In the genomic region with DNA sequence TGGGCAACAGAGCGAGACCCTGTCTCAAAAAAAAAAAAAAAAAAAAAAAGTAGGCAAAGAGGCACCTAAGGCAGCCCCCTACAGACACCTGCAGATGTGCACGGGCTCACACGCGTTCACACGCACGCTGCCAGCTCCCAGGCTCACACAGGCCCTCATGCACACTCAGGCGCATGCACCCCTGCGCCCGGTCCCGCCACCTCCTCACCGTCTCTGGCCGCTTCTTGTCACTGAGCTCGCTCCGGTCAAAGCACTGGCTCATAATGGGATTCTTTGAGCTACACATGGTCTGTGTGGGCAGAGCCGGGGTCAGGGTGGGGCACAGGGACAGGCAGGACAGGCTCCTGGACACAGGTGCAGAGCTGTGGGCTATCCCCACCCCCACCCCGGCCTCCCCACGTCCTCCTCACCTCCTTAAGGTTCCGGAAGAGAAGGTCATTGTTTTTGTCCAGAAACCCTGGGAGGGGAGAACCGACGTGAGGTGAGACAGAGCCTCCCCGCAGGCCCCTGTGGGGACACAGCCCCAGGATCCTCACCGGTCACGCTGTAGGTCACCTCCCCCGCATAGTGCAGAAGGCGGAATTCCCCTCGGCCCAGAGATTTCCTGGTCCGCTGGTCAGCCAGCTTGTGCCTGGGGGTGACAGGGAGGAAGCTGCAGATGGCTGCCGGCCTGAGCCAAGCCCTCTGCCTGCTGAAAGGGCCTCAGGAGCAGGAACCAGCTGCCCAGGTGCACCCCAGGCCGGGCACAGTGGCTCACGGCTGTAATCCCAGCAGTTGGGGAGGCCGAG, we compare ENCODE assay signal across 11 cellular contexts. TPM values are rescaled to one million over a fixed set of nuclear protein-coding genes. Genes with fewer than 3 reads are reported as not detected.
A peak's percentile ranks its signal among the peaks of the same experiment; 100 is the strongest.
DNase-seq lines count a peak whose midpoint lies in the region; ATAC-seq and TF ChIP-seq lines count a peak whose summit lies in the region.
"Had no signal": no experiment of that assay in that cellular context is flagged by ENCODE, and none has a peak within 500 bp of the region (broad histone marks: within the 10 kb centered on the region; RNA-seq: fewer than 3 reads in every experiment).

No MANE protein-coding gene starts in this region.

- 77 to 91% methylated on average over 31 of the region's 31 CpGs for WGBS in sigmoid colon, 2 donors
- WGBS in GM23248 (ENCODE audit: low coverage in 1 of 2, low lambda C conversion rate in 2 of 2, missing lambda C conversion rate in 2 of 2), 2 experiments = 93% methylated on average over 29 to 31 of the region's 31 CpGs

- H3K9me2 ChIP-seq in OCI-LY7 (ENCODE audit: insufficient read depth, low read length) (no peaks in the 10 kb centered on the region), GM23248 (ENCODE audit: insufficient read depth) (no peaks in the 10 kb centered on the region)

- H4K20me1 ChIP-seq in OCI-LY7 (ENCODE audit: insufficient read depth, low read length) (no peaks in the 10 kb centered on the region), GM23248 (ENCODE audit: insufficient read depth) (no peaks in the 10 kb centered on the region)

- H3K27me3 ChIP-seq in H7 (ENCODE audit: control insufficient read depth, insufficient read depth, low read length) = no peaks in the 10 kb centered on the region
- no peaks in the 10 kb centered on the region for H3K27me3 ChIP-seq in sigmoid colon
- no peaks in the 10 kb centered on the region for H3K27me3 ChIP-seq in GM23248 (replicated peaks; ENCODE audit: insufficient read depth)
- H3K27me3 ChIP-seq: transverse colon had no signal

- no peak for TF ChIP-seq POLR2A in sigmoid colon (IDR thresholded peaks at IDR 0.05)

- no peaks in the 10 kb centered on the region for H3F3A ChIP-seq in GM23248 (ENCODE audit: insufficient read depth)

- H3K4me1 ChIP-seq in OCI-LY7 (ENCODE audit: insufficient read depth, low read length, poor library complexity, severe bottlenecking) (peaks cover 25% of the 10 kb centered on the region), sigmoid colon (peaks cover 0 to 7% (median 0%) of the 10 kb centered on the region in 4 donors), GM23248 (ENCODE audit: insufficient read depth) (no peaks in the 10 kb centered on the region)
- H3K4me1 ChIP-seq: transverse colon had no signal

- intact Hi-C loops in OCI-LY7 (cut with micrococcal nuclease; ENCODE audit: unreplicated experiment) = no loop called here
- intact Hi-C loops in sigmoid colon (cut with DNase I) = no loop called here
- intact Hi-C loops in head of caudate nucleus (cut with DNase I) = no loop called here
- intact Hi-C loops in left ventricle myocardium superior (cut with micrococcal nuclease) = no loop called here

- H3K27ac ChIP-seq in OCI-LY7 (ENCODE audit: low read depth, low read length, poor library complexity, severe bottlenecking) (no peak overlapping the region), sigmoid colon (peak overlapping the region in 3 of 4 donors; percentile 24 to 31 (median 25)), GM23248 (no peak overlapping the region)
- H3K27ac ChIP-seq: transverse colon had no signal

- no peaks in the 10 kb centered on the region for H3K79me2 ChIP-seq in OCI-LY7 (ENCODE audit: insufficient read depth, low read depth, low read length)
- H3K79me2 ChIP-seq in GM23248 (ENCODE audit: insufficient read depth) = peaks cover 27% of the 10 kb centered on the region; the same call in 1 of the 2 replicates

- no peak overlapping the region for H3K9ac ChIP-seq in GM23248

- DNase-seq in H7 (peak; percentile 80), OCI-LY7 (ENCODE audit: low spot score) (peak; percentile 23), sigmoid colon (no peak), head of caudate nucleus (no peak), GM23248 (no peak), left ventricle myocardium superior (no peak), DMS153 (lab: John Stamatoyannopoulos, UW) (no peak)
- DNase-seq: HCEC 1CT, Kasumi-1, transverse colon had no signal

- in situ Hi-C loops in GM23248 (cut with MboI) = no loop called here

- no peak for TF ChIP-seq EP300 in sigmoid colon (IDR thresholded peaks at IDR 0.05)

- BruUV-seq in OCI-LY7 (replicated peaks; lab: Mats Ljungman, UMichigan) = no TSS peak

- H3K9me3 ChIP-seq in OCI-LY7 (ENCODE audit: low read length) (no peaks in the 10 kb centered on the region), sigmoid colon (no peaks in the 10 kb centered on the region), GM23248 (ENCODE audit: low read depth) (no peaks in the 10 kb centered on the region)
- H3K9me3 ChIP-seq: transverse colon had no signal

- H3K4me2 ChIP-seq in OCI-LY7 (ENCODE audit: low read length) (peak overlapping the region; percentile 30; the same call in 1 of the 2 replicates), GM23248 (ENCODE audit: unreplicated experiment) (no peak overlapping the region)

- H3K4me3 ChIP-seq in H7 (ENCODE audit: insufficient read depth, low read depth, low read length) = no peak overlapping the region
- no peak overlapping the region for H3K4me3 ChIP-seq in OCI-LY7 (ENCODE audit: low read depth, low read length, poor library complexity, severe bottlenecking)
- H3K4me3 ChIP-seq in sigmoid colon = no peak overlapping the region
- H3K4me3 ChIP-seq in GM23248 = no peak overlapping the region
- H3K4me3 ChIP-seq: transverse colon had no signal

- TF ChIP-seq CTCF in OCI-LY7 (conservative IDR thresholded peaks at IDR 0.05; ENCODE audit: low read length) = no peak
- TF ChIP-seq CTCF in sigmoid colon (IDR thresholded peaks at IDR 0.05) = no peak

- ATAC-seq in GM18520 (IDR thresholded peaks at IDR 0.05; ENCODE audit: unreplicated experiment) = peak; percentile 61
- no peak for ATAC-seq in left ventricle myocardium superior

- CTCF ChIA-PET in OCI-LY7 (lab: Charles Lee; ENCODE audit: unreplicated experiment) = no interaction called here

- H2AFZ ChIP-seq in OCI-LY7 (ENCODE audit: low read length) (no peak overlapping the region), GM23248 (no peak overlapping the region)

- POLR2A ChIA-PET in OCI-LY7 (lab: Charles Lee) = interaction anchor here (0.7 to 1.2 kb wide), 2 partner anchors 12 to 85 kb away, joined by 4 to 6 read pairs; no protein-coding TSS in a partner anchor

- H3K36me3 ChIP-seq in H7 (replicated peaks; ENCODE audit: control insufficient read depth, insufficient read depth, low read length) = peaks cover 16% of the 10 kb centered on the region
- H3K36me3 ChIP-seq in OCI-LY7 (ENCODE audit: insufficient read depth, low read length) = peaks cover 29% of the 10 kb centered on the region
- H3K36me3 ChIP-seq in sigmoid colon = peaks cover 57 to 99% (median 78%) of the 10 kb centered on the region in 4 donors
- H3K36me3 ChIP-seq in GM23248 (ENCODE audit: low read depth) = peaks cover 47% of the 10 kb centered on the region; the same call in 1 of the 2 replicates

RNA-seq across cellular contexts. Expression of gene MYO1C, which starts 17.9 kb away (rescaled TPM):
- total RNA-seq in H7 (2014; rRNA removed; shearing (Covaris generic)) = 55.9 and 62.6 TPM in 2 replicates
- total RNA-seq in OCI-LY7 (2014; rRNA removed; shearing (Covaris generic)) = 16.1 and 17.2 TPM in 2 replicates
- total RNA-seq in OCI-LY7 (2022) (70.5 and 74.4 TPM in 2 replicates), sigmoid colon (100 to 1,000 TPM; 102 to 179 (median 117) TPM), left ventricle myocardium superior (200 TPM)
- polyA plus RNA-seq in sigmoid colon (100 to 1,000 TPM in 1 of 3 donors, 10 to 100 TPM in 2; 72.7 to 116 (median 86.2) TPM), GM23248 (2016; fragmentation: Nextera tagmentation; extraction: Ambion mirVana) (196 and 197 TPM in 2 replicates)
- total RNA-seq in GM23248 (2014; rRNA removed; shearing (Covaris generic)) = 206 and 218 TPM in 2 replicates

RNA-seq across cellular contexts. Expression of gene CRK, which starts 18.6 kb away (rescaled TPM):
- 60.5 and 68.4 TPM in 2 replicates for total RNA-seq in H7 (2014; rRNA removed; shearing (Covaris generic))
- total RNA-seq in OCI-LY7 (2014; rRNA removed; shearing (Covaris generic)) = 30.5 and 32.0 TPM in 2 replicates
- total RNA-seq in OCI-LY7 (2022) (30.4 TPM in 2 replicates), sigmoid colon (10 to 100 TPM; 61.5 to 88.7 (median 76.1) TPM), left ventricle myocardium superior (37.9 TPM)
- polyA plus RNA-seq in sigmoid colon (10 to 100 TPM; 33.6 to 68.4 (median 48.0) TPM), GM23248 (2016; fragmentation: Nextera tagmentation; extraction: Ambion mirVana) (86.0 and 93.6 TPM in 2 replicates)
- total RNA-seq in GM23248 (2014; rRNA removed; shearing (Covaris generic)) = 113 and 117 TPM in 2 replicates

RNA-seq across cellular contexts. Expression of gene INPP5K, which starts 41.8 kb away (rescaled TPM):
- total RNA-seq in H7 (2014; rRNA removed; shearing (Covaris generic)) = 17.6 and 20.7 TPM in 2 replicates
- 23.4 and 28.8 TPM in 2 replicates for total RNA-seq in OCI-LY7 (2014; rRNA removed; shearing (Covaris generic))
- total RNA-seq in OCI-LY7 (2022) = 40.7 and 47.0 TPM in 2 replicates
- total RNA-seq in sigmoid colon = 10 to 100 TPM; 41.0 to 66.5 (median 58.7) TPM
- 10 to 100 TPM; 25.7 to 33.1 (median 31.2) TPM for polyA plus RNA-seq in sigmoid colon
- total RNA-seq in GM23248 (2014; rRNA removed; shearing (Covaris generic)) = 42.3 and 57.8 TPM in 2 replicates
- 36.1 and 37.5 TPM in 2 replicates for polyA plus RNA-seq in GM23248 (2016; fragmentation: Nextera tagmentation; extraction: Ambion mirVana)
- total RNA-seq in left ventricle myocardium superior = 39.1 TPM

Comparison
In these comparisons a context has a peak if more than half of its experiments do, and no peak if none do; other contexts are left out.
1. DNase-seq: peak in H7 (single experiment) and OCI-LY7 (single experiment); none in sigmoid colon (single experiment), head of caudate nucleus (0 of 42), GM23248 (single experiment), left ventricle myocardium superior (single experiment) and DMS153 (single experiment).
2. H3K27ac ChIP-seq: peak in sigmoid colon (3 of 4); none in OCI-LY7 (single experiment) and GM23248 (single experiment).